ENCODE assay signal across 3 cellular contexts in the genomic region with DNA sequence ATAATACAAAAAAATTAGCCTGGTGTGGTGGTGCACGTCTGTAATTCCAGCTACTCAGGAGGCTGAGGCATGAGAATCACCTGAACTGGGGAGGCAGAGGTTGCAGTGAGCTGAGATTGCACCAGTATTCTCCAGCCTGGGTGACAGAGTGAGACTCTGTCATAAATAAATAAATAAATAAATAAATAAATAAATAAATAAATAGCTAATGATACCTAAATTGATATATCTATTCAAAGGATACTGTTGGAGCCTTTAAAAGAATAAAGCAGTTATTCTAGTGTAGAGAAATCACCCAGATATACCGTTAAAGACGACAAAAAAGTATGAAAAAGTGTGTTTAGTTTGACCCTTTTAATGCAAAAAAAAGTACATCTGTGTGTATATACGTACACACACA.
DNase-seq lines count a peak whose midpoint lies in the region; ATAC-seq, FAIRE-seq and TF ChIP-seq lines count a peak whose summit lies in the region.
"Not testable (repeated sequence)": the region's sequence is repeated elsewhere in the genome, so short reads cannot be mapped to it uniquely, and the experiment has no call there.

No MANE protein-coding gene starts in this region.

- not testable (repeated sequence) for H3K4me1 ChIP-seq in A549; HEK293 (ENCODE audit: control insufficient read depth, insufficient read depth, low read length)

- not testable (repeated sequence) for TF ChIP-seq EP300 in A549 (IDR thresholded peaks at IDR 0.05)

- POLR2A ChIA-PET in A549 (lab: Yijun Ruan, JAX); HEK293 (lab: Yijun Ruan, JAX): not testable (repeated sequence)

- DNase-seq in A549 (ENCODE audit: low read depth in 1 of 2, low spot score in 1 of 2); D721Med (ENCODE audit: insufficient read length, low spot score): not testable (repeated sequence)

- ATAC-seq in A549, result not testable (repeated sequence)

- not testable (repeated sequence) for TF ChIP-seq RAD21 in A549 (conservative IDR thresholded peaks at IDR 0.05 in 1 of 2, IDR thresholded peaks at IDR 0.05 in 1 of 2)

- not testable (repeated sequence) for H3K36me3 ChIP-seq in HEK293 (ENCODE audit: control insufficient read depth in 2 of 2, insufficient read depth in 1 of 2, low read length in 2 of 2)

- CTCF ChIA-PET in A549 (lab: Yijun Ruan, JAX); HEK293 (lab: Yijun Ruan, JAX): not testable (repeated sequence)

- H3K4me2 ChIP-seq in A549, result not testable (repeated sequence)

- not testable (repeated sequence) for H3K4me3 ChIP-seq in A549; HEK293 (ENCODE audit: low read depth, low read length)

- not testable (repeated sequence) for H3K27ac ChIP-seq in A549; HEK293 (ENCODE audit: extremely low read depth, low read depth, low read length)

- not testable (repeated sequence) for H3K9me3 ChIP-seq in A549; HEK293 (ENCODE audit: control insufficient read depth, insufficient read depth, low read depth, low read length)

- TF ChIP-seq CTCF in A549 (IDR thresholded peaks at IDR 0.05); D721Med (IDR thresholded peaks at IDR 0.05; ENCODE audit: insufficient read depth, missing control alignments); HEK293 (tag by site-specific recombination; IDR thresholded peaks at IDR 0.05): not testable (repeated sequence)

- not testable (repeated sequence) for TF ChIP-seq POLR2A in A549 (IDR thresholded peaks at IDR 0.05; ENCODE audit: low read length)

- not testable (repeated sequence) for FAIRE-seq in A549 (lab: Jason Lieb, UNC)
- peak; percentile 94 for FAIRE-seq in D721Med (lab: Jason Lieb, UNC)

- WGBS in A549 (ENCODE audit: missing lambda C conversion rate), result 32% methylated on average over 4 of the region's 4 CpGs

TF ChIP-seq in A549, 52 proteins besides CTCF, POLR2A, EP300 and RAD21:
- TF ChIP-seq ZC3H11A (IDR thresholded peaks at IDR 0.05), result peak; percentile 71

TF ChIP-seq in HEK293, 187 proteins besides CTCF, POLR2A, EP300 and RAD21:
- TF ChIP-seq ZNF654 (tag by site-specific recombination; IDR thresholded peaks at IDR 0.05; ENCODE audit: low read depth) (0 out of 2 replicates have a peak, but pooled peaks have one; percentile 7), ZNF426 (tag by site-specific recombination; IDR thresholded peaks at IDR 0.05) (peak; percentile 41), ZNF394 (tag by site-specific recombination; IDR thresholded peaks at IDR 0.05; ENCODE audit: borderline replicate concordance) (peak; percentile 60; the same call in 1 of the 2 replicates), ZNF623 (tag by site-specific recombination; IDR thresholded peaks at IDR 0.05) (peak; percentile 48), ZNF140 (tag by site-specific recombination; IDR thresholded peaks at IDR 0.05) (peak; percentile 54; the same call in 1 of the 2 replicates), ZBTB8A (tag by site-specific recombination; IDR thresholded peaks at IDR 0.05) (0 out of 2 replicates have a peak, but pooled peaks have one; percentile 22), ZXDB (tag by site-specific recombination; IDR thresholded peaks at IDR 0.05) (0 out of 2 replicates have a peak, but pooled peaks have one; percentile 19), ZNF555 (tag by site-specific recombination; conservative IDR thresholded peaks at IDR 0.05) (peak; percentile 57)
- TF ChIP-seq, protein P1, sequence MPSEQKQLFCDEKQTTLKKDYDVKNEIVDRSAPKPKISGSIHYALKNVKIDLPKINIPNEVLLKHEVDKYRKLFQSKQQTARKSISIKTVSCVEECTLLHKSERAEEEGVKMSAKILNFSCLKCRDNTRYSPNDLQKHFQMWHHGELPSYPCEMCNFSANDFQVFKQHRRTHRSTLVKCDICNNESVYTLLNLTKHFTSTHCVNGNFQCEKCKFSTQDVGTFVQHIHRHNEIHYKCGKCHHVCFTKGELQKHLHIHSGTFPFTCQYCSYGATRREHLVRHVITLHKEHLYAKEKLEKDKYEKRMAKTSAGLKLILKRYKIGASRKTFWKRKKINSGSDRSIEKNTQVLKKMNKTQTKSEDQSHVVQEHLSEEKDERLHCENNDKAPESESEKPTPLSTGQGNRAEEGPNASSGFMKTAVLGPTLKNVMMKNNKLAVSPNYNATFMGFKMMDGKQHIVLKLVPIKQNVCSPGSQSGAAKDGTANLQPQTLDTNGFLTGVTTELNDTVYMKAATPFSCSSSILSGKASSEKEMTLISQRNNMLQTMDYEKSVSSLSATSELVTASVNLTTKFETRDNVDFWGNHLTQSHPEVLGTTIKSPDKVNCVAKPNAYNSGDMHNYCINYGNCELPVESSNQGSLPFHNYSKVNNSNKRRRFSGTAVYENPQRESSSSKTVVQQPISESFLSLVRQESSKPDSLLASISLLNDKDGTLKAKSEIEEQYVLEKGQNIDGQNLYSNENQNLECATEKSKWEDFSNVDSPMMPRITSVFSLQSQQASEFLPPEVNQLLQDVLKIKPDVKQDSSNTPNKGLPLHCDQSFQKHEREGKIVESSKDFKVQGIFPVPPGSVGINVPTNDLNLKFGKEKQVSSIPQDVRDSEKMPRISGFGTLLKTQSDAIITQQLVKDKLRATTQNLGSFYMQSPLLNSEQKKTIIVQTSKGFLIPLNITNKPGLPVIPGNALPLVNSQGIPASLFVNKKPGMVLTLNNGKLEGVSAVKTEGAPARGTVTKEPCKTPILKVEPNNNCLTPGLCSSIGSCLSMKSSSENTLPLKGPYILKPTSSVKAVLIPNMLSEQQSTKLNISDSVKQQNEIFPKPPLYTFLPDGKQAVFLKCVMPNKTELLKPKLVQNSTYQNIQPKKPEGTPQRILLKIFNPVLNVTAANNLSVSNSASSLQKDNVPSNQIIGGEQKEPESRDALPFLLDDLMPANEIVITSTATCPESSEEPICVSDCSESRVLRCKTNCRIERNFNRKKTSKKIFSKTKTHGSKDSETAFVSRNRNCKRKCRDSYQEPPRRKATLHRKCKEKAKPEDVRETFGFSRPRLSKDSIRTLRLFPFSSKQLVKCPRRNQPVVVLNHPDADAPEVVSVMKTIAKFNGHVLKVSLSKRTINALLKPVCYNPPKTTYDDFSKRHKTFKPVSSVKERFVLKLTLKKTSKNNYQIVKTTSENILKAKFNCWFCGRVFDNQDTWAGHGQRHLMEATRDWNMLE (tag by site-specific recombination; conservative IDR thresholded peaks at IDR 0.05; ENCODE audit: low read depth), result peak; percentile 57; the same call in 1 of the 2 replicates
- TF ChIP-seq, protein P2, sequence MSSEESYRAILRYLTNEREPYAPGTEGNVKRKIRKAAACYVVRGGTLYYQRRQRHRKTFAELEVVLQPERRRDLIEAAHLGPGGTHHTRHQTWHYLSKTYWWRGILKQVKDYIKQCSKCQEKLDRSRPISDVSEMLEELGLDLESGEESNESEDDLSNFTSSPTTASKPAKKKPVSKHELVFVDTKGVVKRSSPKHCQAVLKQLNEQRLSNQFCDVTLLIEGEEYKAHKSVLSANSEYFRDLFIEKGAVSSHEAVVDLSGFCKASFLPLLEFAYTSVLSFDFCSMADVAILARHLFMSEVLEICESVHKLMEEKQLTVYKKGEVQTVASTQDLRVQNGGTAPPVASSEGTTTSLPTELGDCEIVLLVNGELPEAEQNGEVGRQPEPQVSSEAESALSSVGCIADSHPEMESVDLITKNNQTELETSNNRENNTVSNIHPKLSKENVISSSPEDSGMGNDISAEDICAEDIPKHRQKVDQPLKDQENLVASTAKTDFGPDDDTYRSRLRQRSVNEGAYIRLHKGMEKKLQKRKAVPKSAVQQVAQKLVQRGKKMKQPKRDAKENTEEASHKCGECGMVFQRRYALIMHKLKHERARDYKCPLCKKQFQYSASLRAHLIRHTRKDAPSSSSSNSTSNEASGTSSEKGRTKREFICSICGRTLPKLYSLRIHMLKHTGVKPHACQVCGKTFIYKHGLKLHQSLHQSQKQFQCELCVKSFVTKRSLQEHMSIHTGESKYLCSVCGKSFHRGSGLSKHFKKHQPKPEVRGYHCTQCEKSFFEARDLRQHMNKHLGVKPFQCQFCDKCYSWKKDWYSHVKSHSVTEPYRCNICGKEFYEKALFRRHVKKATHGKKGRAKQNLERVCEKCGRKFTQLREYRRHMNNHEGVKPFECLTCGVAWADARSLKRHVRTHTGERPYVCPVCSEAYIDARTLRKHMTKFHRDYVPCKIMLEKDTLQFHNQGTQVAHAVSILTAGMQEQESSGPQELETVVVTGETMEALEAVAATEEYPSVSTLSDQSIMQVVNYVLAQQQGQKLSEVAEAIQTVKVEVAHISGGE (tag by site-specific recombination; conservative IDR thresholded peaks at IDR 0.05; ENCODE audit: low read depth), result peak; percentile 59
